8 cellular contexts compared by ENCODE assay signal in genomic region chr15:42273900-42274692, GRCh38. TPM values are rescaled to one million over a fixed set of nuclear protein-coding genes. Genes with fewer than 3 reads are reported as not detected.
DNase-seq lines count a peak whose midpoint lies in the region; ATAC-seq and TF ChIP-seq lines count a peak whose summit lies in the region.

No MANE protein-coding gene starts in this region.

- H3K36me3 ChIP-seq in SJSA1 (peaks cover 10% of the 10 kb centered on the region), osteoblast (ENCODE audit: insufficient read depth, low read length) (peaks cover 5% of the 10 kb centered on the region), thoracic aorta (peaks cover 6% of the 10 kb centered on the region)

- H3K4me2 ChIP-seq in osteoblast (ENCODE audit: insufficient read depth, low read length), result peak overlapping the region; percentile 93

- H2AFZ ChIP-seq in osteoblast (ENCODE audit: low read length), result peak overlapping the region; percentile 98

- no peaks in the 10 kb centered on the region for H3K9me3 ChIP-seq in SJSA1 (replicated peaks)
- H3K9me3 ChIP-seq in osteoblast (ENCODE audit: low read depth, low read length), result no peaks in the 10 kb centered on the region
- no peaks in the 10 kb centered on the region for H3K9me3 ChIP-seq in thoracic aorta

- peaks cover 4% of the 10 kb centered on the region for H4K20me1 ChIP-seq in osteoblast (ENCODE audit: insufficient read depth, low read length)

- no peaks in the 10 kb centered on the region for H3K9me3 Mint-ChIP-seq in activated naive CD4-positive, alpha-beta T cell treated with anti-CD3 and anti-CD28 coated beads, Interleukin-2, amount 50 U/mL, for 72 hours

- H3K27me3 ChIP-seq in SJSA1 (replicated peaks) (no peaks in the 10 kb centered on the region), osteoblast (ENCODE audit: insufficient read depth, low read length) (no peaks in the 10 kb centered on the region), thoracic aorta (replicated peaks; ENCODE audit: insufficient read depth) (no peaks in the 10 kb centered on the region)

- H3K27ac ChIP-seq in SJSA1 (peak overlapping the region; percentile 89), osteoblast (ENCODE audit: low read depth, low read length) (peak overlapping the region; percentile 99), thoracic aorta (peak overlapping the region; percentile 97 to 100)

- ATAC-seq in GM19328 (IDR thresholded peaks at IDR 0.05; ENCODE audit: unreplicated experiment) (peak; percentile 9), thoracic aorta (ENCODE audit: insufficient number of reproducible peaks, low FRiP score, low read depth) (peak; percentile 31)
- ATAC-seq in activated naive CD4-positive, alpha-beta T cell treated with anti-CD3 and anti-CD28 coated beads, Interleukin-2, amount 50 U/mL, for 72 hours, result peak; percentile 9 to 43

- H3K79me2 ChIP-seq in osteoblast (ENCODE audit: insufficient read depth, low read length), result peaks cover 52% of the 10 kb centered on the region

- H3K4me1 ChIP-seq in SJSA1 (replicated peaks), result peaks cover 27% of the 10 kb centered on the region
- peaks cover 31% of the 10 kb centered on the region for H3K4me1 ChIP-seq in osteoblast (ENCODE audit: insufficient read depth, low read length)
- peaks cover 33 to 55% of the 10 kb centered on the region in 2 donors for H3K4me1 ChIP-seq in thoracic aorta (ENCODE audit: control insufficient read depth in 1 of 2, low read depth in 2 of 2)

- H3K27ac Mint-ChIP-seq in activated naive CD4-positive, alpha-beta T cell treated with anti-CD3 and anti-CD28 coated beads, Interleukin-2, amount 50 U/mL, for 72 hours, result peak overlapping the region; percentile 97 to 99

- peaks cover 14 to 26% of the 10 kb centered on the region in 2 donors for H3K36me3 Mint-ChIP-seq in activated naive CD4-positive, alpha-beta T cell treated with anti-CD3 and anti-CD28 coated beads, Interleukin-2, amount 50 U/mL, for 72 hours

- DNase-seq in AG10803 (ENCODE audit: low read depth) (peak; percentile 85), HS-27A (ENCODE audit: low read depth) (peak; percentile 39), SJSA1 (ENCODE audit: low read depth in 1 of 2, low spot score in 2 of 2) (peak; percentile 50 to 76), glomerular visceral epithelial cell (ENCODE audit: extremely low spot score) (peak; percentile 51), osteoblast (ENCODE audit: insufficient read length, low spot score, missing footprints) (peak; percentile 59), thoracic aorta (ENCODE audit: low spot score) (peak; percentile 48)
- peak; percentile 56 to 58 for DNase-seq in activated naive CD4-positive, alpha-beta T cell treated with anti-CD3 and anti-CD28 coated beads, Interleukin-2, amount 50 U/mL, for 72 hours (ENCODE audit: low spot score in 2 of 2)

- H3K4me3 ChIP-seq in AG10803 (ENCODE audit: low read length) (peak overlapping the region; percentile 89), SJSA1 (peak overlapping the region; percentile 73), osteoblast (ENCODE audit: insufficient read depth, low read length) (peak overlapping the region; percentile 91), thoracic aorta (peak overlapping the region; percentile 89)

- no peak for TF ChIP-seq CTCF in AG10803 (conservative IDR thresholded peaks at IDR 0.05; ENCODE audit: low read length)
- TF ChIP-seq CTCF in osteoblast (IDR thresholded peaks at IDR 0.05; ENCODE audit: extremely low read depth, low read depth, low read length), result no peak
- no peak for TF ChIP-seq CTCF in thoracic aorta (IDR thresholded peaks at IDR 0.05)

RNA-seq across cellular contexts. Expression of gene TMEM87A, which starts 0.9 kb away (rescaled TPM):
- total RNA-seq in SJSA1 (2014; rRNA removed; shearing (Covaris generic)), result 74.9 and 77.0 TPM in 2 replicates
- 10 to 100 TPM; 35.9 to 45.2 TPM for total RNA-seq in activated naive CD4-positive, alpha-beta T cell treated with anti-CD3 and anti-CD28 coated beads, Interleukin-2, amount 50 U/mL, for 72 hours
- 85.8 and 88.4 TPM in 2 replicates for total RNA-seq in osteoblast
- total RNA-seq in thoracic aorta, result 10 to 100 TPM; 39.8 to 94.4 TPM

RNA-seq across cellular contexts. Expression of gene GANC, which starts 1.1 kb away (rescaled TPM):
- 19.7 and 23.1 TPM in 2 replicates for total RNA-seq in SJSA1 (2014; rRNA removed; shearing (Covaris generic))
- total RNA-seq in activated naive CD4-positive, alpha-beta T cell treated with anti-CD3 and anti-CD28 coated beads, Interleukin-2, amount 50 U/mL, for 72 hours, result 10 to 100 TPM; 25.0 to 32.4 TPM
- total RNA-seq in osteoblast (21.0 and 24.2 TPM in 2 replicates), thoracic aorta (10 to 100 TPM; 32.0 to 78.8 TPM)

Comparison
In these comparisons a context has a peak if more than half of its experiments do, and no peak if none do; other contexts are left out.
1. Peak in every context shown above with its lines: DNase-seq, ATAC-seq, H3K4me3 ChIP-seq and H3K27ac ChIP-seq.